ENCODE assay signal across 14 cellular contexts in the genomic region with DNA sequence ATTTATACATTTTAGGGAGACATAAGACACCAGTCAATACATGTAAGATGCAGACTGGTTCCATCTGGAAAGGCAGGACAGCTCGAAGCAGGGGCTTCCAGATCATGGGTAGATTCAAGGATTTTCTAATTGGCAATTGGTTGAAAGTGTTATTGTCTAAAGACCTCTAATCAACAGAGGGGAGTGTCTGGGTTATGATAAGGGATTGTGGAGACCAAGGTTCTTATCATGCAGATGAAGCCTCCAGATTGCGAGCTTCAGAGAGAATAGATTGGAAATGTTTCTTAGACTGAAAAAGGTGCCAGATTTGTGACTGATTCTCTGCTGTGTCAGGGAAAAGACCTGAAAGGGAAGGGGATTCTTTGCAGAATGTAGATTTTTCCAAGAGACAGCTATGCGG. TPM values are rescaled to one million over a fixed set of nuclear protein-coding genes. Genes with fewer than 3 reads are reported as not detected.
A peak's percentile ranks its signal among the peaks of the same experiment; 100 is the strongest.
DNase-seq lines count a peak whose midpoint lies in the region; ATAC-seq, FAIRE-seq and TF ChIP-seq lines count a peak whose summit lies in the region.
"Had no signal": no experiment of that assay in that cellular context is flagged by ENCODE, and none has a peak within 500 bp of the region (broad histone marks: within the 10 kb centered on the region; RNA-seq: fewer than 3 reads in every experiment).

No MANE protein-coding gene starts in this region.

- FAIRE-seq in K562 (lab: Jason Lieb, UNC): no peak
- FAIRE-seq: A549, GM12878, GM18507, H54 had no signal

- no peak for TF ChIP-seq POLR2A in K562 (conservative IDR thresholded peaks at IDR 0.05)

- H3K4me3 ChIP-seq in PC-3 (ENCODE audit: low read length) (no peak overlapping the region), K562 (no peak overlapping the region)
- H3K4me3 ChIP-seq: A549, GM12878 had no signal

- H3K79me2 ChIP-seq in PC-3 (ENCODE audit: low read length): no peaks in the 10 kb centered on the region
- no peaks in the 10 kb centered on the region for H3K79me2 ChIP-seq in K562 (ENCODE audit: control insufficient read depth, insufficient read depth, low read length)

- no peaks in the 10 kb centered on the region for H3K9me2 ChIP-seq in PC-3 (replicated peaks; ENCODE audit: low read length)

- in situ Hi-C loops in K562 (cut with MboI): no loop called here

- H3K9me3 ChIP-seq in CD4-positive, alpha-beta T cell (ENCODE audit: control insufficient read depth, low read length): no peaks in the 10 kb centered on the region
- H3K9me3 ChIP-seq in PC-3 (ENCODE audit: low read length) (no peaks in the 10 kb centered on the region), K562 (replicated peaks; ENCODE audit: control insufficient read depth, insufficient read depth, low read depth, low read length) (no peaks in the 10 kb centered on the region)
- H3K9me3 ChIP-seq: A549 had no signal

- no peaks in the 10 kb centered on the region for H3F3A ChIP-seq in PC-3 (ENCODE audit: low read length, unreplicated experiment)

- peak overlapping the region; percentile 39; the same call in 1 of the 2 replicates for H3K4me2 ChIP-seq in PC-3 (ENCODE audit: low read length)
- no peak overlapping the region for H3K4me2 ChIP-seq in K562 (ENCODE audit: insufficient read depth, low read length)

- CTCF ChIA-PET in CD4-positive, alpha-beta T cell (lab: Charles Lee): no interaction called here
- CTCF ChIA-PET in PC-3 (lab: Charles Lee) (no interaction called here), K562 (lab: Yijun Ruan, JAX; ENCODE audit: low intra/inter-chr PET ratio) (no interaction called here)

- no peaks in the 10 kb centered on the region for H3K27me3 Mint-ChIP-seq in CD4-positive, alpha-beta T cell
- H3K27me3 Mint-ChIP-seq: IgD-negative memory B cell had no signal

- H2AFZ ChIP-seq in PC-3 (ENCODE audit: low read length) (no peak overlapping the region), K562 (ENCODE audit: low read depth, low read length) (no peak overlapping the region)

- intact Hi-C loops in CD4-positive, alpha-beta T cell (cut with DNase I, micrococcal nuclease): no loop called here
- intact Hi-C loops in PC-3 (cut with micrococcal nuclease) (no loop called here), K562 (cut with micrococcal nuclease) (no loop called here)

- no peak for DNase-seq in CD4-positive, alpha-beta T cell
- no peak for DNase-seq in PC-3
- DNase-seq in K562 (ENCODE audit: extremely low read depth in 1 of 4, low spot score in 3 of 4): no peak
- no peak for DNase-seq in stimulated activated effector memory CD8-positive, alpha-beta T cell treated with anti-CD3 and anti-CD28 coated beads, Interleukin-12 subunit alpha, Interleukin-12 subunit beta, amount 100 ng/mL, for 72 hours (ENCODE audit: low spot score in 2 of 2)
- no peak for DNase-seq in SKM-1 (lab: John Stamatoyannopoulos, UW; ENCODE audit: unreplicated experiment)
- no peak for DNase-seq in NCI-H128 (lab: John Stamatoyannopoulos, UW; ENCODE audit: unreplicated experiment)
- DNase-seq: Calu3, DMS 273 treated with DMSO at 0.1 percent for 48 hours had no signal

- H3K9me1 ChIP-seq in K562 (ENCODE audit: control insufficient read depth, insufficient read depth, low read length): no peaks in the 10 kb centered on the region

- H3K36me3 Mint-ChIP-seq in CD4-positive, alpha-beta T cell (ENCODE audit: low read depth): peaks cover 72% of the 10 kb centered on the region
- H3K36me3 Mint-ChIP-seq in stimulated activated effector memory CD8-positive, alpha-beta T cell treated with anti-CD3 and anti-CD28 coated beads, Interleukin-12 subunit alpha, Interleukin-12 subunit beta, amount 100 ng/mL, for 72 hours: peaks cover 46% of the 10 kb centered on the region

- 12% methylated on average over 3 of the region's 3 CpGs for WGBS in K562 (ENCODE audit: insufficient coverage, low coverage, missing lambda C conversion rate)

- no peak overlapping the region for H3K27ac ChIP-seq in CD4-positive, alpha-beta T cell (ENCODE audit: low read depth, low read length)
- H3K27ac ChIP-seq in PC-3 (ENCODE audit: low read length): no peak overlapping the region
- H3K27ac ChIP-seq in K562 (ENCODE audit: extremely low read depth, low read depth, low read length): no peak overlapping the region
- H3K27ac ChIP-seq: A549 had no signal

- TF ChIP-seq RAD21 in K562 (CRISPR knock-in tag; conservative IDR thresholded peaks at IDR 0.05 in 1 of 2, IDR thresholded peaks at IDR 0.05 in 1 of 2): no peak

- H4K20me1 ChIP-seq in PC-3 (ENCODE audit: low read length) (no peaks in the 10 kb centered on the region), K562 (replicated peaks; ENCODE audit: control insufficient read depth, insufficient read depth, low read length) (no peaks in the 10 kb centered on the region)

- H3K27me3 ChIP-seq in CD4-positive, alpha-beta T cell (ENCODE audit: control insufficient read depth, insufficient read depth, low read length): no peaks in the 10 kb centered on the region
- H3K27me3 ChIP-seq in PC-3 (ENCODE audit: low read length): no peaks in the 10 kb centered on the region
- no peaks in the 10 kb centered on the region for H3K27me3 ChIP-seq in K562 (ENCODE audit: control insufficient read depth in 2 of 2, insufficient read depth in 2 of 2, low read length in 2 of 2)

- POLR2A ChIA-PET in CD4-positive, alpha-beta T cell (lab: Charles Lee): no interaction called here
- POLR2A ChIA-PET in PC-3 (lab: Charles Lee; ENCODE audit: unreplicated experiment): no interaction called here
- POLR2A ChIA-PET in K562 (lab: Yijun Ruan, JAX): interaction anchor here (1.1 to 1.2 kb wide), 2 partner anchors 13 to 344 kb away, joined by 3 read pairs; no protein-coding TSS in a partner anchor

- H3K27ac Mint-ChIP-seq in CD4-positive, alpha-beta T cell: peak overlapping the region; percentile 37
- H3K27ac Mint-ChIP-seq in stimulated activated effector memory CD8-positive, alpha-beta T cell treated with anti-CD3 and anti-CD28 coated beads, Interleukin-12 subunit alpha, Interleukin-12 subunit beta, amount 100 ng/mL, for 72 hours: peak overlapping the region; percentile 36

- H3K4me1 ChIP-seq in PC-3 (ENCODE audit: insufficient read depth, low read length): peaks cover 16% of the 10 kb centered on the region
- no peaks in the 10 kb centered on the region; a peak in 1 of 5 replicates for H3K4me1 ChIP-seq in K562 (replicated peaks in 1 of 2; ENCODE audit: control insufficient read depth in 2 of 2, insufficient read depth in 2 of 2, low read length in 2 of 2)

- no peak for ATAC-seq in CD4-positive, alpha-beta T cell (ENCODE audit: poor library complexity)
- ATAC-seq in PC-3 (no peak), K562 (no peak)
- no peak for ATAC-seq in stimulated activated effector memory CD8-positive, alpha-beta T cell treated with anti-CD3 and anti-CD28 coated beads, Interleukin-12 subunit alpha, Interleukin-12 subunit beta, amount 100 ng/mL, for 72 hours
- ATAC-seq: A549, GM12878 had no signal

- H3K4me1 Mint-ChIP-seq in CD4-positive, alpha-beta T cell (ENCODE audit: low read depth): peaks cover 21% of the 10 kb centered on the region
- H3K4me1 Mint-ChIP-seq in stimulated activated effector memory CD8-positive, alpha-beta T cell treated with anti-CD3 and anti-CD28 coated beads, Interleukin-12 subunit alpha, Interleukin-12 subunit beta, amount 100 ng/mL, for 72 hours: peaks cover 11% of the 10 kb centered on the region

- no peaks in the 10 kb centered on the region for H3K9me3 Mint-ChIP-seq in CD4-positive, alpha-beta T cell
- no peaks in the 10 kb centered on the region for H3K9me3 Mint-ChIP-seq in stimulated activated effector memory CD8-positive, alpha-beta T cell treated with anti-CD3 and anti-CD28 coated beads, Interleukin-12 subunit alpha, Interleukin-12 subunit beta, amount 100 ng/mL, for 72 hours
- H3K9me3 Mint-ChIP-seq: IgD-negative memory B cell had no signal

- H3K36me3 ChIP-seq in PC-3 (ENCODE audit: low read depth, low read length): peaks cover 8% of the 10 kb centered on the region; the same call in 1 of the 2 replicates
- peaks cover 23% of the 10 kb centered on the region for H3K36me3 ChIP-seq in K562 (ENCODE audit: control insufficient read depth, insufficient read depth, low read length)

- no peak for TF ChIP-seq CTCF in CD4-positive, alpha-beta T cell (IDR thresholded peaks at IDR 0.05)
- TF ChIP-seq CTCF in PC-3 (conservative IDR thresholded peaks at IDR 0.05; ENCODE audit: low read depth, low read length) (no peak), K562 (IDR thresholded peaks at IDR 0.05 in 2 of 3, conservative IDR thresholded peaks at IDR 0.05 in 1 of 3; ENCODE audit: insufficient read depth in 2 of 3, low read depth in 1 of 3, low read length in 3 of 3) (no peak)

- TF ChIP-seq EP300 in K562 (IDR thresholded peaks at IDR 0.05; ENCODE audit: low read length): no peak

- H3K4me3 Mint-ChIP-seq in CD4-positive, alpha-beta T cell: no peak overlapping the region
- no peak overlapping the region for H3K4me3 Mint-ChIP-seq in stimulated activated effector memory CD8-positive, alpha-beta T cell treated with anti-CD3 and anti-CD28 coated beads, Interleukin-12 subunit alpha, Interleukin-12 subunit beta, amount 100 ng/mL, for 72 hours
- H3K4me3 Mint-ChIP-seq: CD14-positive monocyte had no signal

- BruUV-seq in PC-3 (replicated peaks; lab: Mats Ljungman, UMichigan) (no TSS peak), K562 (replicated peaks; lab: Mats Ljungman, UMichigan) (no TSS peak)

- H3K9ac ChIP-seq in PC-3 (ENCODE audit: low read length) (no peak overlapping the region), K562 (ENCODE audit: insufficient read depth in 1 of 2, low read depth in 2 of 2, low read length in 2 of 2) (no peak overlapping the region)

TF ChIP-seq in K562, 482 proteins besides CTCF, POLR2A, EP300 and RAD21 (continues in another document):
- no peak for TF ChIP-seq ZNF764 (CRISPR knock-in tag; IDR thresholded peaks at IDR 0.05; ENCODE audit: low read depth)

RNA-seq across cellular contexts. Expression of gene TM2D3, which starts 15.1 kb away (rescaled TPM):
- total RNA-seq in CD4-positive, alpha-beta T cell: 100 to 1,000 TPM; 102 to 107 TPM
- total RNA-seq in PC-3 (2014; rRNA removed) (18.4 and 23.3 TPM in 2 replicates), K562 (2014; rRNA removed) (16.5 and 23.5 TPM in 2 replicates), K562 (2014; rRNA removed; fragmentation: Illumina TruSeq; extraction: Trizol) (31.3 and 32.4 TPM in 2 replicates), K562 (2015; rRNA removed; fragmentation: Illumina TruSeq; extraction: Trizol) (34.1 and 34.9 TPM in 2 replicates), K562 (2021) (27.4 and 28.9 TPM in 2 replicates)
- total RNA-seq in K562 (2011; cell fraction: chromatin; rRNA removed; ENCODE audit: low replicate concordance): 75.4 and 111 TPM in 2 replicates
- total RNA-seq in K562 (2011; cell fraction: nucleolus; rRNA removed): 93.2 and 100 TPM in 2 replicates
- total RNA-seq in K562 (2011; cell fraction: nucleoplasm; rRNA removed): 121 and 152 TPM in 2 replicates
- polyA plus RNA-seq in K562 (2011; rRNA removed) (59.5 and 61.0 TPM in 2 replicates), K562 (2014; fragmentation: Illumina TruSeq; extraction: Trizol) (25.3 and 26.8 TPM in 2 replicates), K562 (2014; fragmentation: Nextera tagmentation; extraction: Ambion mirVana) (10 to 100 TPM; 59.2 to 67.9 TPM), K562 (2014; rRNA removed) (27.9 and 28.2 TPM in 2 replicates)
- 33.6 and 42.8 TPM in 2 replicates for polyA plus RNA-seq in K562 (2011; cell fraction: cytosol; rRNA removed)
- polyA plus RNA-seq in K562 (2011; cell fraction: nucleus; rRNA removed): 58.3 and 77.8 TPM in 2 replicates
- 22.2 and 31.4 TPM in 2 replicates for polyA plus RNA-seq in K562 (2012)
- 50.4 and 52.1 TPM in 2 replicates for polyA minus RNA-seq in K562 (2011; rRNA and poly(A)+ RNA removed)
- 20.9 and 28.2 TPM in 2 replicates for polyA minus RNA-seq in K562 (2011; cell fraction: cytosol; rRNA and poly(A)+ RNA removed)
- 67.7 and 82.9 TPM in 2 replicates for polyA minus RNA-seq in K562 (2011; cell fraction: nucleus; rRNA and poly(A)+ RNA removed)
